In the genomic region with DNA sequence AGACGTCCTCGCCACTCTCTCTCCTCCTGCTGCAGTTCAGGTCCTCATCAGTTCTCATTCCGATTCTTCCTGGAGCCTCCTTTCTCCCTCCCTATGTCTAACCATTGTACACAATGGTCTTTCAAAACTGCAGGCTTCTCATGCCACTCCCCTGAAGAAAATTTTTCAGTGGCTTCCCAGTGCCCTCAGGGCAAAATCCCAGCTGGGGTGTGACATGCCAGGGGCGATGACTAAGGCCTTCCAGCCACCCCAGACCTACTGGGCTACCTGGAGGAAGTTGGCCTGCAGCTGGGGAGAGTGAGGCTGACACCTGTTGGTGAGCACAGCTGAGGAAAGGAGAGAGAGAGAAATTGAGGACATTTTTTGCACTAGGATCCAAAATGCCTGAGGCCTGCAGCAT, we compare ENCODE assay signal across 11 cellular contexts.
DNase-seq lines count a peak whose midpoint lies in the region; ATAC-seq and FAIRE-seq lines count a peak whose summit lies in the region.
"Had no signal": no experiment of that assay in that cellular context is flagged by ENCODE, and none has a peak within 500 bp of the region (broad histone marks: within the 10 kb centered on the region; RNA-seq: fewer than 3 reads in every experiment).

No MANE protein-coding gene starts in this region.

- H3K4me3 ChIP-seq in neuronal stem cell (ENCODE audit: low read length in 2 of 2): no peak overlapping the region
- H3K4me3 ChIP-seq: esophagus squamous epithelium, pancreas had no signal

- H3K36me3 ChIP-seq in neuronal stem cell (replicated peaks in 1 of 2; ENCODE audit: control insufficient read depth in 2 of 2, insufficient read depth in 2 of 2, low read length in 2 of 2): no peaks in the 10 kb centered on the region
- H3K36me3 ChIP-seq: esophagus squamous epithelium, pancreas had no signal

- no peak overlapping the region for H2BK12ac ChIP-seq in neuronal stem cell (ENCODE audit: low read length)

- no peak overlapping the region for H3K4ac ChIP-seq in neuronal stem cell (ENCODE audit: low read length)

- H2AK5ac ChIP-seq in neuronal stem cell (ENCODE audit: low read depth, low read length): no peak overlapping the region

- H3K4me2 ChIP-seq in neuronal stem cell (ENCODE audit: insufficient read depth, low read length, poor library complexity, severe bottlenecking): no peak overlapping the region

- no peak overlapping the region for H4K91ac ChIP-seq in neuronal stem cell (ENCODE audit: low read depth, low read length, poor library complexity)

- no peak overlapping the region for H3K23ac ChIP-seq in neuronal stem cell (ENCODE audit: low read depth, low read length, poor library complexity)

- no peak overlapping the region for H2BK15ac ChIP-seq in neuronal stem cell (ENCODE audit: low read length)

- no peaks in the 10 kb centered on the region for H3K79me1 ChIP-seq in neuronal stem cell (ENCODE audit: low read depth, low read length)

- no peak overlapping the region for H2BK120ac ChIP-seq in neuronal stem cell (ENCODE audit: low read depth, low read length)

- no peak overlapping the region for H3K14ac ChIP-seq in neuronal stem cell (ENCODE audit: low read length)

- FAIRE-seq in HTR-8/SVneo (lab: Jason Lieb, UNC): peak; percentile 72
- FAIRE-seq: pancreas had no signal

- peak overlapping the region; percentile 51 for H3K9ac ChIP-seq in neuronal stem cell (ENCODE audit: low read depth, low read length, poor library complexity)

- WGBS in neuronal stem cell (ENCODE audit: extremely low coverage in 2 of 2, insufficient read length in 2 of 2, insufficient replicate concordance in 1 of 2), 2 donors: no CpG with 5 or more reads among the region's 4 CpGs

- no peak overlapping the region for H4K8ac ChIP-seq in neuronal stem cell (ENCODE audit: low read depth, low read length)

- no peak overlapping the region for H2AFZ ChIP-seq in neuronal stem cell (ENCODE audit: low read length)

- H2BK5ac ChIP-seq in neuronal stem cell (ENCODE audit: low read length): no peak overlapping the region

- H3K18ac ChIP-seq in neuronal stem cell (ENCODE audit: low read length): no peak overlapping the region

- no peaks in the 10 kb centered on the region for H3K9me3 ChIP-seq in neuronal stem cell (replicated peaks in 1 of 2; ENCODE audit: control insufficient read depth in 2 of 2, insufficient read depth in 1 of 2, low read depth in 1 of 2, low read length in 2 of 2)
- H3K9me3 ChIP-seq: esophagus squamous epithelium, pancreas had no signal

- no peaks in the 10 kb centered on the region for H3K27me3 ChIP-seq in neuronal stem cell (ENCODE audit: control insufficient read depth in 3 of 3, insufficient read depth in 3 of 3, low read depth in 1 of 3, low read length in 3 of 3)
- H3K27me3 ChIP-seq: esophagus squamous epithelium, pancreas had no signal

- peak; percentile 57 for DNase-seq in EH (ENCODE audit: low read depth)
- DNase-seq in HTR-8/SVneo (ENCODE audit: insufficient read length, low spot score): peak; percentile 45
- DNase-seq in astrocyte of the hippocampus (ENCODE audit: low read depth, low spot score): peak; percentile 42
- DNase-seq in neuronal stem cell (ENCODE audit: low spot score): no peak
- DNase-seq in NCI-H82 (lab: John Stamatoyannopoulos, UW): no peak
- no peak for DNase-seq in AML-193 (lab: John Stamatoyannopoulos, UW)
- DNase-seq: esophagus squamous epithelium, NCI-H345 had no signal

- ATAC-seq in HG02852 (IDR thresholded peaks at IDR 0.05; ENCODE audit: unreplicated experiment) (no peak), GM21717 (IDR thresholded peaks at IDR 0.05; ENCODE audit: unreplicated experiment) (no peak)

- no peak overlapping the region for H3K27ac ChIP-seq in neuronal stem cell (replicated peaks; ENCODE audit: low read length)
- H3K27ac ChIP-seq: pancreas had no signal

- H3K4me1 ChIP-seq in neuronal stem cell (ENCODE audit: control insufficient read depth in 2 of 2, insufficient read depth in 1 of 2, low read depth in 1 of 2, low read length in 2 of 2): no peaks in the 10 kb centered on the region
- H3K4me1 ChIP-seq: pancreas had no signal

Comparison
In these comparisons a context has a peak if more than half of its experiments do, and no peak if none do; other contexts are left out.
1. DNase-seq: peak in EH (single experiment), HTR-8/SVneo (single experiment) and astrocyte of the hippocampus (single experiment); none in neuronal stem cell (single experiment), NCI-H82 (single experiment) and AML-193 (0 of 2).